8 cellular contexts compared by ENCODE assay signal in the genomic region with DNA sequence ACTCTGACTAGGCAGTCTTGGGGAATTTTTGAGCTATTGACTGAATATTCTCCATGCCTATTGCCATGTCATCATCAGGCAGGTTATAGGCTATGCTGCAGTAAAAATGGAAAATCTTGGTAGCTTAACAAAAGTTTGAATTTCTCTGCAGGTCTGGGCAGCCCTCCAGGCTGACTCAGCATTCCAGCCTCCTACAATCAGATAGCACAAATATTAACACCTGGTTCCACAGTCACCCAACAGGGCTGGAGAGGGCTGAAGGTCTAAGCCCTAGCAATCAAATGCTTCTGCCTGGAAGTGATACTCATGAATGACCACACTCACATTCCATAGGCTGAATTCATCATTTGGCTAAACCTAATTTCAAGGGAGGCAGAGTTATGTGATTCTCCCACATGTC. TPM values are rescaled to one million over a fixed set of nuclear protein-coding genes. Genes with fewer than 3 reads are reported as not detected.
DNase-seq lines count a peak whose midpoint lies in the region; ATAC-seq, FAIRE-seq and TF ChIP-seq lines count a peak whose summit lies in the region.

No MANE protein-coding gene starts in this region.

- H3K9ac ChIP-seq in skeletal muscle satellite cell (ENCODE audit: low read depth, low read length) = peak overlapping the region; percentile 50

- TF ChIP-seq POLR2A in GM12892 (IDR thresholded peaks at IDR 0.05; ENCODE audit: low read depth, low read length) = no peak

- H3K27me3 ChIP-seq in skeletal muscle satellite cell (ENCODE audit: control insufficient read depth, insufficient read depth, low read length) = no peaks in the 10 kb centered on the region
- no peaks in the 10 kb centered on the region for H3K27me3 ChIP-seq in HAP-1 (ENCODE audit: low read depth)

- FAIRE-seq in GM12892 (lab: Jason Lieb, UNC) = no peak

- no peaks in the 10 kb centered on the region for H3K9me3 ChIP-seq in skeletal muscle satellite cell (replicated peaks; ENCODE audit: low read length)
- H3K9me3 ChIP-seq in HAP-1 = no peaks in the 10 kb centered on the region; the same call in 1 of the 2 replicates

- ATAC-seq in GM18517 (IDR thresholded peaks at IDR 0.05; ENCODE audit: unreplicated experiment) (no peak), HG02798 (IDR thresholded peaks at IDR 0.05; ENCODE audit: poor library complexity, unreplicated experiment) (no peak)

- H3K4me2 ChIP-seq in skeletal muscle satellite cell (ENCODE audit: low read length) = peak overlapping the region; percentile 76

- DNase-seq in GM04504 (ENCODE audit: low read depth) = peak; percentile 84
- peak; percentile 41 to 75 for DNase-seq in SW 1271 (lab: John Stamatoyannopoulos, UW)
- DNase-seq in foreskin melanocyte = peak; percentile 6
- DNase-seq in GM12892 (ENCODE audit: insufficient read length) = no peak
- DNase-seq in HAP-1 (ENCODE audit: low spot score in 2 of 2) = no peak

- H3K4me3 ChIP-seq in skeletal muscle satellite cell (ENCODE audit: low read length) = peak overlapping the region; percentile 51
- H3K4me3 ChIP-seq in HAP-1 = no peak overlapping the region

- H3K36me3 ChIP-seq in skeletal muscle satellite cell (ENCODE audit: insufficient read depth, low read length) (no peaks in the 10 kb centered on the region), HAP-1 (replicated peaks) (no peaks in the 10 kb centered on the region)

- H3K4me1 ChIP-seq in skeletal muscle satellite cell (ENCODE audit: control insufficient read depth, insufficient read depth, low read length) = peaks cover 25% of the 10 kb centered on the region
- no peaks in the 10 kb centered on the region for H3K4me1 ChIP-seq in HAP-1

- in situ Hi-C loops in HAP-1 (cut with MboI; ENCODE audit: low sequenced_read_pairs) = no loop called here

RNA-seq across cellular contexts. Expression of a gene that starts 9.6 kb away (rescaled TPM):
- total RNA-seq in skeletal muscle satellite cell (2012; rRNA removed) = 38.2 and 43.3 TPM in 2 replicates
- 3.3 TPM for polyA plus RNA-seq in GM12892 (2012; ENCODE audit: missing spikeins)

Comparison
In these comparisons a context has a peak if more than half of its experiments do, and no peak if none do; other contexts are left out.
1. DNase-seq: peak in GM04504 (single experiment), SW 1271 (2 of 2) and foreskin melanocyte (single experiment); none in GM12892 (single experiment) and HAP-1 (0 of 2).